In the genomic region with DNA sequence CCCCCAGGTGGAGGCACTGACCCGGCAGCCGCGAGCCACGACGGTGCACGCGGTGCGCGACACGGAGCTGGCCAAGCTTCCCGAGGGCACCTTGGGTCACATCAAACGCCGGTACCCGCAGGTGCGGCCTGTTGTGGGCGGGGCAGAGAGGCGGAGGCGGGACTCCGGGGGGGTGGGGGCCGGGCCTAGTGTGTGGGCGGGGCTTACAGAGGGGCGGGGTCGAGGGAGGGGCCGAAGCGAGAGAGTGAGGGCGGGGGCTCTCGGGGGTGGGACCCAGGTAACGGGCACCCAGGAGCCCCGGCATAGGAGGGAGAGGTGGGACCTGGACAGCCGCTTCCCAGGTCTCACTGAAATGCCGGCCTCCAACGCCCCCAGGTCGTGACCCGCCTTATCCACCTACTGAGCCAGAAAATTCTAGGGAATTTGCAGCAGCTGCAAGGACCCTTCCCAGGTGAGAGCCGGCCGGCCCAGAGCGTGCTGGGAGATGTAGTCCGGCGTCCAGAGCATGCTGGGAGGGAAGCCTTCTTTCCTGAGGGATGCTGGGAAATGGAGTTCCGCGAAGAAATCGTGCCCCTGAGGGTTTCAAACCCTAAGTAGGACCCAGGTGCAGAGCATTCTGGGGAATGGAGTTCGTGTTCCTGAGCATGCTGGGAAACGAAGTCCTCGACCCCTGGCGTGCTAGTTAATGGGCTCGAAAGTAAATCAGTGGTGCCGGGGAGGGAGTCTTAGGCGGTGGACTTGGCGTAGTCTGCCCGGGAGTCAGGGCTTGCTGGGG, we compare ENCODE assay signal across 8 cellular contexts. TPM values are rescaled to one million over a fixed set of nuclear protein-coding genes. Genes with fewer than 3 reads are reported as not detected.
DNase-seq lines count a peak whose midpoint lies in the region; ATAC-seq, FAIRE-seq and TF ChIP-seq lines count a peak whose summit lies in the region.

No MANE protein-coding gene starts in this region.

- FAIRE-seq in RCC 7860 (lab: Jason Lieb, UNC) = no peak

- H3K9me3 ChIP-seq in BE2C = no peaks in the 10 kb centered on the region

- CTCF ChIA-PET in HEK293T (lab: Yijun Ruan, JAX) = no interaction called here

- TF ChIP-seq CTCF in BE2C (IDR thresholded peaks at IDR 0.05; ENCODE audit: low read depth, low read length) = no peak

- H3K4me3 ChIP-seq in BE2C (ENCODE audit: low read depth, low read length) = peak overlapping the region; percentile 31

- ATAC-seq in GM19455 (IDR thresholded peaks at IDR 0.05; ENCODE audit: unreplicated experiment) = no peak

- POLR2A ChIA-PET in HEK293T (lab: Yijun Ruan, JAX) = no interaction called here

- H3K27ac Mint-ChIP-seq in activated T-cell treated with anti-CD3 and anti-CD28 coated beads, Interleukin-2, amount 50 U/mL, for 24 hours = no peak overlapping the region

- no peaks in the 10 kb centered on the region for H3K27me3 ChIP-seq in BE2C

- H3K9me3 Mint-ChIP-seq in activated T-cell treated with anti-CD3 and anti-CD28 coated beads, Interleukin-2, amount 50 U/mL, for 24 hours = no peaks in the 10 kb centered on the region

- no peaks in the 10 kb centered on the region for H3K27me3 Mint-ChIP-seq in activated T-cell treated with anti-CD3 and anti-CD28 coated beads, Interleukin-2, amount 50 U/mL, for 24 hours

- DNase-seq in BE2C = peak; percentile 82
- DNase-seq in HEK293T (ENCODE audit: extremely low spot score) = peak; percentile 93
- DNase-seq in activated T-cell treated with anti-CD3 and anti-CD28 coated beads, Interleukin-2, amount 50 U/mL, for 24 hours = peak; percentile 46
- peak; percentile 70 for DNase-seq in globus pallidus (ENCODE audit: low spot score)
- DNase-seq in nucleus accumbens (lab: John Stamatoyannopoulos, UW) = peak in 55 of 56 donors; percentile 4 to 91 (median 68)
- no peak for DNase-seq in RCC 7860 (ENCODE audit: low spot score)
- DNase-seq in NCI-H510A (lab: John Stamatoyannopoulos, UW) = no peak

- peaks cover 15% of the 10 kb centered on the region for H3K4me1 Mint-ChIP-seq in activated T-cell treated with anti-CD3 and anti-CD28 coated beads, Interleukin-2, amount 50 U/mL, for 24 hours (ENCODE audit: low read depth)

- H3K4me1 ChIP-seq in BE2C = no peaks in the 10 kb centered on the region

- no peaks in the 10 kb centered on the region for H3K36me3 ChIP-seq in BE2C

- H3K36me3 Mint-ChIP-seq in activated T-cell treated with anti-CD3 and anti-CD28 coated beads, Interleukin-2, amount 50 U/mL, for 24 hours (ENCODE audit: low read depth) = peaks cover 61% of the 10 kb centered on the region

- H3K4me3 Mint-ChIP-seq in activated T-cell treated with anti-CD3 and anti-CD28 coated beads, Interleukin-2, amount 50 U/mL, for 24 hours = no peak overlapping the region

TF ChIP-seq in HEK293T, 16 proteins besides CTCF, POLR2A, EP300 and RAD21:
- TF ChIP-seq NFRKB (IDR thresholded peaks at IDR 0.05) (no peak), HDGF (IDR thresholded peaks at IDR 0.05; ENCODE audit: borderline replicate concordance) (0 out of 2 replicates have a peak, but pooled peaks have one; percentile 37), CTBP1 (IDR thresholded peaks at IDR 0.05; ENCODE audit: borderline replicate concordance) (no peak), ARNT (IDR thresholded peaks at IDR 0.05) (peak; percentile 62; the same call in 1 of the 2 replicates), SP1 (IDR thresholded peaks at IDR 0.05) (peak; percentile 76; the same call in 1 of the 2 replicates), ELF4 (IDR thresholded peaks at IDR 0.05) (peak; percentile 94), ZNF384 (IDR thresholded peaks at IDR 0.05) (no peak), SUZ12 (IDR thresholded peaks at IDR 0.05) (peak; percentile 97), TARDBP (IDR thresholded peaks at IDR 0.05) (no peak), FOXM1 (IDR thresholded peaks at IDR 0.05; ENCODE audit: borderline replicate concordance) (no peak), LEF1 (IDR thresholded peaks at IDR 0.05; ENCODE audit: borderline replicate concordance) (no peak), FOXK2 (IDR thresholded peaks at IDR 0.05) (no peak), FOXA1 (IDR thresholded peaks at IDR 0.05) (no peak), BHLHE40 (IDR thresholded peaks at IDR 0.05; ENCODE audit: borderline replicate concordance) (no peak), L3MBTL2 (conservative IDR thresholded peaks at IDR 0.05) (peak; percentile 67)
- TF ChIP-seq, protein P1, sequence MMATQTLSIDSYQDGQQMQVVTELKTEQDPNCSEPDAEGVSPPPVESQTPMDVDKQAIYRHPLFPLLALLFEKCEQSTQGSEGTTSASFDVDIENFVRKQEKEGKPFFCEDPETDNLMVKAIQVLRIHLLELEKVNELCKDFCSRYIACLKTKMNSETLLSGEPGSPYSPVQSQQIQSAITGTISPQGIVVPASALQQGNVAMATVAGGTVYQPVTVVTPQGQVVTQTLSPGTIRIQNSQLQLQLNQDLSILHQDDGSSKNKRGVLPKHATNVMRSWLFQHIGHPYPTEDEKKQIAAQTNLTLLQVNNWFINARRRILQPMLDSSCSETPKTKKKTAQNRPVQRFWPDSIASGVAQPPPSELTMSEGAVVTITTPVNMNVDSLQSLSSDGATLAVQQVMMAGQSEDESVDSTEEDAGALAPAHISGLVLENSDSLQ (IDR thresholded peaks at IDR 0.05) = no peak

RNA-seq across cellular contexts. Expression of gene PNPLA6, which starts 15.7 kb away (rescaled TPM):
- polyA plus RNA-seq in BE2C (2012; ENCODE audit: insufficient read depth, insufficient read length, low read depth) = 55.4 TPM

RNA-seq across cellular contexts. Expression of gene MCOLN1, which starts 28.8 kb away (rescaled TPM):
- polyA plus RNA-seq in BE2C (2012; ENCODE audit: insufficient read depth, insufficient read length, low read depth) = 56.7 TPM

RNA-seq across cellular contexts. Expression of gene ZNF358, which starts 35.3 kb away (rescaled TPM):
- 91.0 TPM for polyA plus RNA-seq in BE2C (2012; ENCODE audit: insufficient read depth, insufficient read length, low read depth)

RNA-seq across cellular contexts. Expression of gene CAMSAP3, which starts 44.5 kb away (rescaled TPM):
- polyA plus RNA-seq in BE2C (2012; ENCODE audit: insufficient read depth, insufficient read length, low read depth) = 11.5 TPM

Comparison
In these comparisons a context has a peak if more than half of its experiments do, and no peak if none do; other contexts are left out.
1. DNase-seq: peak in BE2C (single experiment), HEK293T (single experiment), activated T-cell treated with anti-CD3 and anti-CD28 coated beads, Interleukin-2, amount 50 U/mL, for 24 hours (single experiment), globus pallidus (single experiment) and nucleus accumbens (55 of 56); none in RCC 7860 (single experiment) and NCI-H510A (single experiment).